24 cellular contexts compared by ENCODE assay signal in genomic region chr1:17024721-17025120, GRCh38. TPM values are rescaled to one million over a fixed set of nuclear protein-coding genes. Genes with fewer than 3 reads are reported as not detected.
"Had no signal": no experiment of that assay in that cellular context is flagged by ENCODE, and none has a peak within 500 bp of the region (broad histone marks: within the 10 kb centered on the region; RNA-seq: fewer than 3 reads in every experiment).

No MANE protein-coding gene starts in this region.

- ATAC-seq: activated CD4-positive, CD25-positive, alpha-beta regulatory T cell treated with anti-CD3 and anti-CD28 coated beads, Interleukin-2, amount 50 U/mL, for 24 hours; body of pancreas; Panc1; Right ventricle myocardium inferior had no signal

- H3K27ac ChIP-seq: ascending aorta had no signal

- H3K27me3 ChIP-seq: ascending aorta, body of pancreas had no signal

- DNase-seq: activated CD4-positive, alpha-beta T cell treated with anti-CD3 and anti-CD28 coated beads for 4 hours; activated CD8-positive, alpha-beta memory T cell treated with anti-CD3 and anti-CD28 coated beads for 24 hours; activated effector memory CD4-positive, alpha-beta T cell treated with Interleukin-2 at 50 U/mL for 16 hours; activated naive CD4-positive, alpha-beta T cell; central memory CD4-positive, alpha-beta T cell; MM.1S; NCI-H1105 treated with DMSO at 0.1 percent for 48 hours; NCI-H1436 treated with DMSO at 0.1 percent for 48 hours; NCI-H187; NCI-H2081; NCI-H510A treated with DMSO at 0.1 percent for 48 hours; NCI-H69; NK-92 treated with Interleukin-12 subunit alpha and Interleukin-12 subunit beta, amount 100 ng/mL, for 24 hours; OCI-M1; RPMI8226; SK-N-SH had no signal

- H3K27ac Mint-ChIP-seq: activated naive CD4-positive, alpha-beta T cell treated with anti-CD3 and anti-CD28 coated beads, Interleukin-2, amount 50 U/mL, for 24 hours; activated T-helper 1 cell treated with anti-CD3 and anti-CD28 coated beads, Interleukin-12 subunit alpha, Interleukin-12 subunit beta, Interleukin-2, Interleukin-4 antibody, amounts not matched to agents 30 ng/mL and 10 ng/mL and 1 ng/mL, durations not matched to agents 14 hours and 24 hours and 36 hours had no signal

- H3K4me2 ChIP-seq: SK-N-SH had no signal

- H3K4me1 ChIP-seq: ascending aorta had no signal

- H3K4me1 Mint-ChIP-seq: activated naive CD4-positive, alpha-beta T cell treated with anti-CD3 and anti-CD28 coated beads, Interleukin-2, amount 50 U/mL, for 24 hours had no signal

- H3K4me3 Mint-ChIP-seq: activated naive CD4-positive, alpha-beta T cell treated with anti-CD3 and anti-CD28 coated beads, Interleukin-2, amount 50 U/mL, for 24 hours; activated T-helper 1 cell treated with anti-CD3 and anti-CD28 coated beads, Interleukin-12 subunit alpha, Interleukin-12 subunit beta, Interleukin-2, Interleukin-4 antibody, amounts not matched to agents 30 ng/mL and 10 ng/mL and 1 ng/mL, durations not matched to agents 14 hours and 24 hours and 36 hours had no signal

- H3K27me3 Mint-ChIP-seq: activated naive CD4-positive, alpha-beta T cell treated with anti-CD3 and anti-CD28 coated beads, Interleukin-2, amount 50 U/mL, for 24 hours had no signal

- H3K9ac ChIP-seq: SK-N-SH had no signal

- H3K9me3 ChIP-seq: ascending aorta, SK-N-SH had no signal

- H3K9me3 Mint-ChIP-seq: activated naive CD4-positive, alpha-beta T cell treated with anti-CD3 and anti-CD28 coated beads, Interleukin-2, amount 50 U/mL, for 24 hours; activated T-helper 1 cell treated with anti-CD3 and anti-CD28 coated beads, Interleukin-12 subunit alpha, Interleukin-12 subunit beta, Interleukin-2, Interleukin-4 antibody, amounts not matched to agents 30 ng/mL and 10 ng/mL and 1 ng/mL, durations not matched to agents 14 hours and 24 hours and 36 hours had no signal

- H3K4me3 ChIP-seq: ascending aorta, body of pancreas had no signal

RNA-seq across cellular contexts. Expression of gene MFAP2, which starts 44.3 kb away (rescaled TPM):
- total RNA-seq: activated T-helper 1 cell treated with anti-CD3 and anti-CD28 coated beads, Interleukin-12 subunit alpha, Interleukin-12 subunit beta, Interleukin-2, Interleukin-4 antibody, amounts not matched to agents 30 ng/mL and 10 ng/mL and 1 ng/mL, durations not matched to agents 14 hours and 24 hours and 36 hours; T-helper 1 cell treated with Interleukin-12 subunit alpha and Interleukin-12 subunit beta and Interleukin-4 antibody, amounts not matched to agents 30 ng/mL and 1 ng/mL, for 36 hours had no signal
